ENCODE assay signal across 8 cellular contexts in the genomic region with DNA sequence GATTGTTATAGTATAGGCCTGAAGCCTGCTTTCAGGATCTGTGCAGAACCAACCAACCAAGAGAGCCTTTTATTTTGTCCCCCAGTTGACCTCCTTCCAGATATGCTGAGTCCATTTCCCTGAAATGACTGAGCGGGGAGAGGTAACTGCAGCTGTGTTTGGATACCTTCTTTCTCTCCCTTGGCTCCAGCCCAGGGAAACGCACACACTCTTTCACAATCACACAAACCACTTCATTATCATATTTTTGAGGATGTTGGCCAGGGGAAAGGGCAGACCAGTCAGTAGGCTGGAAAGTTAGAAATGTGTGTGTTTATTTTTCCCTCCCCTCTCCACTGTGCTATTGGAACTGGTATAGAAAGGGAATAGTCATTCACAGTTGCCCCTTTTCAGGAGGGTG.
DNase-seq lines count a peak whose midpoint lies in the region; ATAC-seq, FAIRE-seq and TF ChIP-seq lines count a peak whose summit lies in the region.

No MANE protein-coding gene starts in this region.

- H2AFZ ChIP-seq in Loucy (ENCODE audit: low read length): peak overlapping the region; percentile 3; the same call in 1 of the 2 replicates

- intact Hi-C loops in kidney (cut with DNase I): no loop called here

- peak; percentile 43 to 81; a peak in 5 of 6 replicates for ATAC-seq in A549

- H3K36me3 ChIP-seq in Loucy (ENCODE audit: insufficient read depth, low read length) (no peaks in the 10 kb centered on the region), kidney (ENCODE audit: control insufficient read depth in 1 of 2, insufficient read depth in 2 of 2, low read length in 2 of 2) (no peaks in the 10 kb centered on the region)

- POLR2A ChIA-PET in A549 (lab: Yijun Ruan, JAX): no interaction called here

- no peaks in the 10 kb centered on the region for H3F3A ChIP-seq in Loucy (ENCODE audit: low read depth)

- H3K9ac ChIP-seq in Loucy (ENCODE audit: low read depth, low read length, poor library complexity, severe bottlenecking) (no peak overlapping the region), kidney (ENCODE audit: low read length in 2 of 2) (no peak overlapping the region)

- TF ChIP-seq RAD21 in A549 (conservative IDR thresholded peaks at IDR 0.05 in 1 of 2, IDR thresholded peaks at IDR 0.05 in 1 of 2): peak in 1 of 2 experiments; percentile 35; a peak in 2 of 5 replicates

- CTCF ChIA-PET in A549 (lab: Yijun Ruan, JAX): no interaction called here

- DNase-seq in A549 (ENCODE audit: low read depth in 1 of 2, low spot score in 1 of 2): peak in 1 of 2 experiments; percentile 81
- peak; percentile 63 for DNase-seq in UCSD-AML1 (lab: John Stamatoyannopoulos, UW; ENCODE audit: unreplicated experiment)
- DNase-seq in kidney: peak; percentile 81
- no peak for DNase-seq in HUDEP-2 (lab: John Stamatoyannopoulos, UW; ENCODE audit: unreplicated experiment in 76 of 76)
- DNase-seq in GM13976 (ENCODE audit: low spot score): no peak
- DNase-seq in stimulated activated CD8-positive, alpha-beta memory T cell treated with anti-CD3 and anti-CD28 coated beads, Interleukin-4, amount 100 ng/mL, for 48 hours: no peak
- no peak for DNase-seq in cerebellum (ENCODE audit: low spot score)

- H3K4me2 ChIP-seq in A549 (peak overlapping the region; percentile 53), Loucy (ENCODE audit: low read depth, low read length, poor library complexity, severe bottlenecking) (no peak overlapping the region)

- H4K20me1 ChIP-seq in Loucy (ENCODE audit: insufficient read depth, low read length, poor library complexity, severe bottlenecking): no peaks in the 10 kb centered on the region

- H3K4me1 ChIP-seq in A549: peaks cover 49% of the 10 kb centered on the region
- H3K4me1 ChIP-seq in Loucy (ENCODE audit: insufficient read depth, low read length, poor library complexity, severe bottlenecking): peaks cover 4% of the 10 kb centered on the region
- H3K4me1 ChIP-seq in kidney (ENCODE audit: control insufficient read depth in 1 of 2, insufficient read depth in 1 of 2, low read depth in 1 of 2, low read length in 2 of 2): peaks cover 3 to 22% of the 10 kb centered on the region in 2 donors

- peak overlapping the region; percentile 47 to 75; a peak in 5 of 6 replicates for H3K27ac ChIP-seq in A549
- no peak overlapping the region for H3K27ac ChIP-seq in kidney (ENCODE audit: low read depth in 2 of 2, low read length in 2 of 2)

- peak in 1 of 2 experiments; percentile 66; a peak in 2 of 5 replicates for TF ChIP-seq EP300 in A549 (IDR thresholded peaks at IDR 0.05)

- no peak for TF ChIP-seq CTCF in A549 (IDR thresholded peaks at IDR 0.05)
- no peak for TF ChIP-seq CTCF in Loucy (conservative IDR thresholded peaks at IDR 0.05; ENCODE audit: low read length)
- no peak for TF ChIP-seq CTCF in kidney (IDR thresholded peaks at IDR 0.05; ENCODE audit: borderline replicate concordance, extremely low read depth, insufficient read depth)
- no peak for TF ChIP-seq CTCF in GM13976 (IDR thresholded peaks at IDR 0.05; ENCODE audit: borderline replicate concordance, control extremely low read depth, extremely low read depth, insufficient read depth, missing control alignments)

- FAIRE-seq in A549 (lab: Jason Lieb, UNC) (no peak), kidney (lab: Jason Lieb, UNC) (no peak)

- in situ Hi-C loops in GM13976 (cut with MboI; ENCODE audit: low sequenced_read_pairs, unreplicated experiment): no loop called here

- no peaks in the 10 kb centered on the region for H3K79me2 ChIP-seq in Loucy (ENCODE audit: insufficient read depth, low read length)

- WGBS in A549 (ENCODE audit: missing lambda C conversion rate): 13% methylated on average over 2 of the region's 2 CpGs

- no peaks in the 10 kb centered on the region for H3K9me2 ChIP-seq in Loucy (replicated peaks; ENCODE audit: low read depth, low read length)

- no peaks in the 10 kb centered on the region for H3K27me3 ChIP-seq in Loucy (ENCODE audit: insufficient read depth, low read length, poor library complexity, severe bottlenecking)

- H3K4me3 ChIP-seq in A549: no peak overlapping the region
- H3K4me3 ChIP-seq in Loucy (ENCODE audit: low read length, poor library complexity, severe bottlenecking): no peak overlapping the region
- no peak overlapping the region for H3K4me3 ChIP-seq in kidney (ENCODE audit: low read length in 2 of 2)

- TF ChIP-seq POLR2A in A549 (IDR thresholded peaks at IDR 0.05; ENCODE audit: low read length): no peak

- H3K9me3 ChIP-seq in A549 (no peaks in the 10 kb centered on the region), Loucy (ENCODE audit: insufficient read depth, low read depth, low read length) (no peaks in the 10 kb centered on the region), kidney (ENCODE audit: control insufficient read depth in 1 of 2, low read length in 2 of 2) (no peaks in the 10 kb centered on the region)

TF ChIP-seq in A549, 52 proteins besides CTCF, POLR2A, EP300 and RAD21:
- TF ChIP-seq HOXB5 (CRISPR knock-in tag; IDR thresholded peaks at IDR 0.05) (no peak), FOSL2 (IDR thresholded peaks at IDR 0.05) (no peak), FOSL2 (CRISPR knock-in tag; IDR thresholded peaks at IDR 0.05) (no peak), ELK1 (IDR thresholded peaks at IDR 0.05; ENCODE audit: low read depth, low read length) (no peak), GATA3 (IDR thresholded peaks at IDR 0.05; ENCODE audit: borderline replicate concordance) (peak; percentile 59; the same call in 1 of the 2 replicates), JUN (IDR thresholded peaks at IDR 0.05) (0 out of 5 replicates have a peak, but pooled peaks of 1 of the 2 experiments have one; percentile 42), HOXA7 (CRISPR knock-in tag; IDR thresholded peaks at IDR 0.05) (no peak), CEBPB (IDR thresholded peaks at IDR 0.05) (peak; percentile 19 to 87; a peak in 3 of 4 replicates), KDM5A (IDR thresholded peaks at IDR 0.05) (no peak), CHD4 (IDR thresholded peaks at IDR 0.05; ENCODE audit: borderline replicate concordance) (no peak), SMC3 (IDR thresholded peaks at IDR 0.05) (0 out of 3 replicates have a peak, but pooled peaks have one; percentile 25), NFE2L2 (conservative IDR thresholded peaks at IDR 0.05; ENCODE audit: low read length) (no peak), FOXS1 (CRISPR knock-in tag; IDR thresholded peaks at IDR 0.05) (no peak), ZC3H11A (IDR thresholded peaks at IDR 0.05) (no peak)

Comparison
In these comparisons a context has a peak if more than half of its experiments do, and no peak if none do; other contexts are left out.
1. DNase-seq: peak in UCSD-AML1 (single experiment) and kidney (single experiment); none in HUDEP-2 (0 of 76), GM13976 (single experiment), stimulated activated CD8-positive, alpha-beta memory T cell treated with anti-CD3 and anti-CD28 coated beads, Interleukin-4, amount 100 ng/mL, for 48 hours (single experiment) and cerebellum (single experiment).
2. H3K27ac ChIP-seq: peak in A549 (2 of 2); none in kidney (0 of 2).